ENCODE assay signal across 7 cellular contexts in the genomic region with DNA sequence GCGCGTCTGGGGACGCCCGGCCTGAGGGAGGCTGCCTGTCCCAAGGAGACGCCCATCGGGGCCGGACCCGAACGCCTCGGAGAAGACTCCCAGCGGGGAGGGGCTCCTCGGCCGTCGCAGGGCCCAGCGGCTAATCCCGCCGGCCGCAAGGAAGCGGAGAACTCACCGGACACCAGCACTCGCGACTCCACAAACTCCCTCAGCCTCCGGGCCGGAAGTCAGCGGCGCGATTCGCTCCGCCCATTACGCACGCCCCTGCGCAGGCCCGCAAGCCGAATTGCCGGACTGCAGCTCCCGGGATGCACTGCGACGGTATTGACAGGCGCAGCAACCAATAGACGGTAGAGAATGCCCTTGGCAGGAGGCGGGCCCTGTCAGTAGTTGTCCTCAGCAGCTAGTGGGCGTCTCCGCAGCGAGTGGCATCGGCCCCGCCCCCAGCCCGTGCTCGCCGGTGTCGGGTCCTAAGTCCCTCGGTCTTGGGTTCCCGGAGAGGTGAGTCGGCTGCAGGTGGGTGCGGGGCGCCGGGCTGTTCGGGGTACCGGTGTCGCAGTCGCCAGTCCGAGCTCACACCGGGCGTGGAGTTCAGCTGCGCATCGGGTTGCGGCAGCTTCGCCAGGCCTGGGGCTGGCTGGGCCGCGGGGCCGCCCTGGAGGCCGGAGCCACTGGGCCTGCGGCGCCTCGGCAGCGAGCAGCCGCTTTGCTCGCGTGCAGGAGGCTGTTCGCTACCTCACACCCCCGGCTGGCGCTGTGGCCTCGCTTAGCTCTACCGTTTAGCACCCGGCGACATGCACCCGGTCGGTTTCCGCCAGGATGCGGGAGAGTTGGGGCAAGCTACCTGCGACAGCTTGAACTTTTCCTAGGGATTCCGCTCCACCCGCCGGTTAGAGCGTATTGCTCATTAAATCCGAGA. TPM values are rescaled to one million over a fixed set of nuclear protein-coding genes. Genes with fewer than 3 reads are reported as not detected.
DNase-seq lines count a peak whose midpoint lies in the region; ATAC-seq, FAIRE-seq and TF ChIP-seq lines count a peak whose summit lies in the region.

A gene (plus strand): TSS at position 437 of the 910 bp plus-strand sequence. CDS start 790 bp downstream, outside the sequence.
A gene (minus strand): TSS at position 226 of the 910 bp plus-strand sequence. CDS start 3,447 bp downstream, outside the sequence.

- peaks cover 25% of the 10 kb centered on the region for H3K36me3 ChIP-seq in astrocyte (ENCODE audit: insufficient read depth, low read length)

- H3K27ac ChIP-seq in astrocyte (ENCODE audit: low read depth, low read length), result peak within 1 kb of the TSS; percentile 71

- peak within 1 kb of the TSS; percentile 89 for H3K4me3 Mint-ChIP-seq in T-helper 2 cell treated with Interferon-gamma antibody and Interleukin-4, amounts not matched to agents 5 μg/mL and 100 μg/mL, for 36 hours
- peak within 1 kb of the TSS; percentile 91 for H3K4me3 Mint-ChIP-seq in astrocyte (ENCODE audit: unreplicated experiment)

- H3K27me3 Mint-ChIP-seq in T-helper 2 cell treated with Interferon-gamma antibody and Interleukin-4, amounts not matched to agents 5 μg/mL and 100 μg/mL, for 36 hours (ENCODE audit: low read depth), result no peaks in the 10 kb centered on the region
- no peaks in the 10 kb centered on the region for H3K27me3 Mint-ChIP-seq in astrocyte (ENCODE audit: low read depth, unreplicated experiment)

- H2AFZ ChIP-seq in astrocyte (ENCODE audit: low read depth, low read length), result peak within 1 kb of the TSS; percentile 88

- peaks cover 13% of the 10 kb centered on the region for H3K4me1 Mint-ChIP-seq in T-helper 2 cell treated with Interferon-gamma antibody and Interleukin-4, amounts not matched to agents 5 μg/mL and 100 μg/mL, for 36 hours (ENCODE audit: low read depth)
- H3K4me1 Mint-ChIP-seq in astrocyte (ENCODE audit: low read depth, unreplicated experiment), result peaks cover 5% of the 10 kb centered on the region

- peaks cover 67% of the 10 kb centered on the region for H3K36me3 Mint-ChIP-seq in T-helper 2 cell treated with Interferon-gamma antibody and Interleukin-4, amounts not matched to agents 5 μg/mL and 100 μg/mL, for 36 hours (ENCODE audit: low read depth)
- H3K36me3 Mint-ChIP-seq in astrocyte (ENCODE audit: low read depth, unreplicated experiment), result peaks cover 45% of the 10 kb centered on the region

- H3K9me3 Mint-ChIP-seq in T-helper 2 cell treated with Interferon-gamma antibody and Interleukin-4, amounts not matched to agents 5 μg/mL and 100 μg/mL, for 36 hours, result peaks cover 57% of the 10 kb centered on the region
- H3K9me3 Mint-ChIP-seq in astrocyte (ENCODE audit: unreplicated experiment), result peaks cover 12% of the 10 kb centered on the region

- H3K4me3 ChIP-seq in astrocyte (ENCODE audit: insufficient read depth, low read depth, low read length), result peak within 1 kb of the TSS; percentile 83

- peak within 1 kb of the TSS; percentile 84 for H3K27ac Mint-ChIP-seq in T-helper 2 cell treated with Interferon-gamma antibody and Interleukin-4, amounts not matched to agents 5 μg/mL and 100 μg/mL, for 36 hours
- peak within 1 kb of the TSS; percentile 90 for H3K27ac Mint-ChIP-seq in astrocyte (ENCODE audit: unreplicated experiment)

- DNase-seq in NCI-H1930 (lab: John Stamatoyannopoulos, UW), result peak; percentile 98 to 100
- DNase-seq in T-helper 2 cell treated with Interferon-gamma antibody and Interleukin-4, amounts not matched to agents 5 μg/mL and 100 μg/mL, for 36 hours (ENCODE audit: low spot score), result peak; percentile 100
- peak; percentile 98 for DNase-seq in astrocyte (ENCODE audit: low read depth)
- DNase-seq in hepatic stellate cell (ENCODE audit: low spot score), result peak; percentile 100
- DNase-seq in renal cortical epithelial cell (ENCODE audit: low read depth), result peak; percentile 98

- H3K4me1 ChIP-seq in astrocyte (ENCODE audit: insufficient read depth, low read length), result peaks cover 9% of the 10 kb centered on the region

- peaks cover 44% of the 10 kb centered on the region for H3K79me2 ChIP-seq in astrocyte (ENCODE audit: insufficient read depth, low read length)

- peaks cover 6% of the 10 kb centered on the region for H3K9me3 ChIP-seq in astrocyte (ENCODE audit: insufficient read depth, low read depth, low read length)

- peaks cover 3% of the 10 kb centered on the region for H4K20me1 ChIP-seq in astrocyte (ENCODE audit: insufficient read depth, low read length)

- TF ChIP-seq CTCF in astrocyte (IDR thresholded peaks at IDR 0.05; ENCODE audit: insufficient read depth, low read depth, low read length), result no peak

- H3K4me2 ChIP-seq in astrocyte (ENCODE audit: low read length), result peak within 1 kb of the TSS; percentile 90

- H3K27me3 ChIP-seq in astrocyte (ENCODE audit: insufficient read depth, low read length), result no peaks in the 10 kb centered on the region

- no peak for FAIRE-seq in astrocyte (lab: Jason Lieb, UNC)

- peak within 1 kb of the TSS; percentile 93 for H3K9ac ChIP-seq in astrocyte (ENCODE audit: low read length)

- ATAC-seq in GM18502 (IDR thresholded peaks at IDR 0.05; ENCODE audit: poor library complexity, unreplicated experiment) (peak; percentile 96), HG02970 (IDR thresholded peaks at IDR 0.05; ENCODE audit: low FRiP score, unreplicated experiment) (peak; percentile 99)

RNA-seq across cellular contexts. Expression of the first gene that starts in this region (rescaled TPM):
- 8.2 and 9.7 TPM in 2 replicates for total RNA-seq in astrocyte
- 2.8 and 7.0 TPM in 2 replicates for total RNA-seq in renal cortical epithelial cell

RNA-seq across cellular contexts. Expression of the second gene that starts in this region (rescaled TPM):
- total RNA-seq in astrocyte (17.3 and 20.7 TPM in 2 replicates), renal cortical epithelial cell (20.5 and 20.7 TPM in 2 replicates)

Comparison
In these comparisons a context has a peak if more than half of its experiments do, and no peak if none do; other contexts are left out.
1. Peak in every context shown above with its lines: DNase-seq, ATAC-seq, H3K4me3 ChIP-seq and H3K27ac ChIP-seq.